Comparison of ENCODE assay signal across 10 cellular contexts in the genomic region with DNA sequence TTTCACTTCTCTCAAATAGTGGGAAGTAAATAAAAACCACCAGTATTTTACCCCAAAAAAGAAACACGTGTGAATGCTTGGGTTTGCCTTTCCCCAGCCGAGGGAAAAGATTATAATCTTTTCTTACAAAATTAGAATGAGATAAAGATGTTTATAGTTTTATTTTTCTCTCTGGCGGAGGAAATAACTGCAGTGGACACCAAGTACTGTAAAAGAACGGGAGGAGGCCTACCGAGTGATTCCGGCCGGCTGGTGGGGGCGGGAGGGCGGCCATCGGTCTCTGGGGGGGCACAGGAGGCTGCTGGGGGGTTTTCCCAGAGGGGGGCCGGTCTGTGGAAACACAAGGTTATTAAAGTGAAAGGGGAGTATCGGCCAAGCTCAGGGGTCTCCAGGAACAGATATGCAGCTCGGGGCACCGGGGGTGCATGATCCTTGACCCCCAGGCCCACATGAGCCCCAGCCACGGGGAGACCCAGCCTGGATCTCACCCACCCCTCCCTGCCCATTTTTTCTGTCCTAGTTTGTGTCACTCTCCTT. TPM values are rescaled to one million over a fixed set of nuclear protein-coding genes. Genes with fewer than 3 reads are reported as not detected.
A peak's percentile ranks its signal among the peaks of the same experiment; 100 is the strongest.
DNase-seq lines count a peak whose midpoint lies in the region; ATAC-seq and TF ChIP-seq lines count a peak whose summit lies in the region.
"Had no signal": no experiment of that assay in that cellular context is flagged by ENCODE, and none has a peak within 500 bp of the region (broad histone marks: within the 10 kb centered on the region; RNA-seq: fewer than 3 reads in every experiment).

No MANE protein-coding gene starts in this region.

- H3K4me3 Mint-ChIP-seq in activated T-helper 2 cell treated with anti-CD3 and anti-CD28 coated beads, Interferon-gamma antibody, Interleukin-2, Interleukin-4, amounts not matched to agents 10 μg/mL and 5 μg/mL and 100 μg/mL, durations not matched to agents 14 hours and 24 hours and 36 hours (ENCODE audit: low read depth): peak overlapping the region; percentile 68
- H3K4me3 Mint-ChIP-seq in memory B cell: peak overlapping the region; percentile 19

- H3K27ac ChIP-seq in heart right ventricle (peak overlapping the region in 6 of 10 donors; percentile 8 to 88 (median 38)), vagina (peak overlapping the region; percentile 58)

- no peaks in the 10 kb centered on the region for H3K9me3 ChIP-seq in heart right ventricle
- H3K9me3 ChIP-seq in vagina: no peaks in the 10 kb centered on the region
- H3K9me3 ChIP-seq: right lobe of liver had no signal

- H3K4me3 ChIP-seq in heart right ventricle: peak overlapping the region in 2 of 10 donors; percentile 17 to 18
- peak overlapping the region in 1 of 2 donors; percentile 30 for H3K4me3 ChIP-seq in vagina
- H3K4me3 ChIP-seq: right lobe of liver had no signal

- H3K9me3 Mint-ChIP-seq in activated T-helper 2 cell treated with anti-CD3 and anti-CD28 coated beads, Interferon-gamma antibody, Interleukin-2, Interleukin-4, amounts not matched to agents 10 μg/mL and 5 μg/mL and 100 μg/mL, durations not matched to agents 14 hours and 24 hours and 36 hours: no peaks in the 10 kb centered on the region
- H3K9me3 Mint-ChIP-seq in memory B cell: no peaks in the 10 kb centered on the region

- no peaks in the 10 kb centered on the region for H3K27me3 Mint-ChIP-seq in activated T-helper 2 cell treated with anti-CD3 and anti-CD28 coated beads, Interferon-gamma antibody, Interleukin-2, Interleukin-4, amounts not matched to agents 10 μg/mL and 5 μg/mL and 100 μg/mL, durations not matched to agents 14 hours and 24 hours and 36 hours (ENCODE audit: low read depth)
- peaks cover 6% of the 10 kb centered on the region for H3K27me3 Mint-ChIP-seq in memory B cell

- H3K4me1 ChIP-seq in heart right ventricle: peaks cover 0 to 88% (median 13%) of the 10 kb centered on the region in 9 donors
- H3K4me1 ChIP-seq in vagina: peaks cover 25% of the 10 kb centered on the region

- H3K36me3 Mint-ChIP-seq in activated T-helper 2 cell treated with anti-CD3 and anti-CD28 coated beads, Interferon-gamma antibody, Interleukin-2, Interleukin-4, amounts not matched to agents 10 μg/mL and 5 μg/mL and 100 μg/mL, durations not matched to agents 14 hours and 24 hours and 36 hours (ENCODE audit: low read depth): peaks cover 87% of the 10 kb centered on the region
- peaks cover 4% of the 10 kb centered on the region for H3K36me3 Mint-ChIP-seq in memory B cell

- TF ChIP-seq POLR2A in vagina (IDR thresholded peaks at IDR 0.05): no peak

- H3K36me3 ChIP-seq in heart right ventricle (peaks cover 0 to 93% (median 0%) of the 10 kb centered on the region in 9 donors), vagina (no peaks in the 10 kb centered on the region)
- H3K36me3 ChIP-seq: right lobe of liver had no signal

- ATAC-seq in heart right ventricle (peak in 2 of 8 donors; percentile 15 to 32), left cardiac atrium (no peak), memory B cell (ENCODE audit: low read depth) (peak; percentile 15), HG02759 (IDR thresholded peaks at IDR 0.05; ENCODE audit: unreplicated experiment) (no peak), HG03354 (IDR thresholded peaks at IDR 0.05; ENCODE audit: poor library complexity, severe bottlenecking, unreplicated experiment) (no peak)

- H3K27me3 ChIP-seq in heart right ventricle: peaks cover 0 to 16% (median 0%) of the 10 kb centered on the region in 7 donors
- H3K27me3 ChIP-seq in vagina: no peaks in the 10 kb centered on the region
- H3K27me3 ChIP-seq: right lobe of liver had no signal

- intact Hi-C loops in heart right ventricle (cut with DNase I): loop anchor here in 8 of 10 donors (2.0 to 10.0 kb wide), 7 partner anchors 41 to 154 kb away; no protein-coding TSS in a partner anchor
- intact Hi-C loops in left cardiac atrium (cut with DNase I): loop anchor here (2.0 to 10.0 kb wide), 5 partner anchors 41 to 154 kb away; no protein-coding TSS in a partner anchor
- intact Hi-C loops in activated T-helper 2 cell treated with anti-CD3 and anti-CD28 coated beads, Interferon-gamma antibody, Interleukin-2, Interleukin-4, amounts not matched to agents 10 μg/mL and 5 μg/mL and 100 μg/mL, durations not matched to agents 14 hours and 24 hours and 36 hours (cut with micrococcal nuclease): loop anchor here (1.0 to 5.0 kb wide), 5 partner anchors 11 to 1909 kb away; no protein-coding TSS in a partner anchor
- intact Hi-C loops in vagina (cut with DNase I): loop anchor here (5.0 to 10.0 kb wide), 2 partner anchors 41 to 157 kb away; no protein-coding TSS in a partner anchor

- WGBS in heart right ventricle, 2 donors: 42 to 48% methylated on average over 15 of the region's 15 CpGs

- peaks cover 80% of the 10 kb centered on the region for H3K4me1 Mint-ChIP-seq in activated T-helper 2 cell treated with anti-CD3 and anti-CD28 coated beads, Interferon-gamma antibody, Interleukin-2, Interleukin-4, amounts not matched to agents 10 μg/mL and 5 μg/mL and 100 μg/mL, durations not matched to agents 14 hours and 24 hours and 36 hours (ENCODE audit: low read depth)
- peaks cover 11% of the 10 kb centered on the region for H3K4me1 Mint-ChIP-seq in memory B cell

- peak overlapping the region; percentile 88 for H3K27ac Mint-ChIP-seq in activated T-helper 2 cell treated with anti-CD3 and anti-CD28 coated beads, Interferon-gamma antibody, Interleukin-2, Interleukin-4, amounts not matched to agents 10 μg/mL and 5 μg/mL and 100 μg/mL, durations not matched to agents 14 hours and 24 hours and 36 hours
- H3K27ac Mint-ChIP-seq in memory B cell: no peak overlapping the region

- TF ChIP-seq CTCF in heart right ventricle (IDR thresholded peaks at IDR 0.05) (no peak), vagina (IDR thresholded peaks at IDR 0.05) (peak in 1 of 3 experiments; percentile 16)

- DNase-seq in heart right ventricle (no peak), left cardiac atrium (no peak), memory B cell (ENCODE audit: low spot score in 2 of 2) (no peak), vagina (ENCODE audit: extremely low spot score in 2 of 2) (no peak), HCEC 1CT (no peak)
- DNase-seq in activated T-helper 2 cell treated with anti-CD3 and anti-CD28 coated beads, Interferon-gamma antibody, Interleukin-2, Interleukin-4, amounts not matched to agents 10 μg/mL and 5 μg/mL and 100 μg/mL, durations not matched to agents 14 hours and 24 hours and 36 hours (ENCODE audit: low spot score): no peak

RNA-seq across cellular contexts. Expression of a gene that starts 29.4 kb away (rescaled TPM):
- total RNA-seq in heart right ventricle (10 to 100 TPM in 2 of 10 donors, 1 to 10 TPM in 8; 3.2 to 35.1 (median 4.6) TPM), left cardiac atrium (10 to 100 TPM; 10.6 to 12.3 TPM), vagina (25.5 TPM)
- 1 to 10 TPM; 2.7 to 5.2 TPM for polyA plus RNA-seq in heart right ventricle
- total RNA-seq in activated T-helper 2 cell treated with anti-CD3 and anti-CD28 coated beads, Interferon-gamma antibody, Interleukin-2, Interleukin-4, amounts not matched to agents 10 μg/mL and 5 μg/mL and 100 μg/mL, durations not matched to agents 14 hours and 24 hours and 36 hours: 239 and 254 TPM in 2 replicates

RNA-seq across cellular contexts. Expression of a gene that starts 35.4 kb away (rescaled TPM):
- total RNA-seq in heart right ventricle (1 to 10 TPM in 1 of 10 donors, under 1 TPM in 1, not detected in 8; 0.56 to 1.1 TPM), left cardiac atrium (not detected), vagina (not detected)
- not detected for polyA plus RNA-seq in heart right ventricle
- not detected in 2 replicates for total RNA-seq in activated T-helper 2 cell treated with anti-CD3 and anti-CD28 coated beads, Interferon-gamma antibody, Interleukin-2, Interleukin-4, amounts not matched to agents 10 μg/mL and 5 μg/mL and 100 μg/mL, durations not matched to agents 14 hours and 24 hours and 36 hours
- total RNA-seq: right lobe of liver; T-helper 2 cell treated with Interferon-gamma antibody and Interleukin-4, amounts not matched to agents 100 ng/mL and 5 ng/mL, for 36 hours had no signal
